Comparison of ENCODE assay signal across 1 cellular context in genomic region chr1:63362578-63362977, GRCh38.
TF ChIP-seq lines count a peak whose summit lies in the region.

No MANE protein-coding gene starts in this region.

TF ChIP-seq in GM23338, 12 proteins besides CTCF, POLR2A, EP300 and RAD21:
- TF ChIP-seq REST (IDR thresholded peaks at IDR 0.05; ENCODE audit: unreplicated experiment): no peak
- TF ChIP-seq EZH2 (IDR thresholded peaks at IDR 0.05; ENCODE audit: low read depth, unreplicated experiment): no peak
- no peak for TF ChIP-seq JUNB (IDR thresholded peaks at IDR 0.05; ENCODE audit: unreplicated experiment)
- TF ChIP-seq POLR2AphosphoS5 (IDR thresholded peaks at IDR 0.05; ENCODE audit: low read depth): no peak
- TF ChIP-seq STAT1 (IDR thresholded peaks at IDR 0.05; ENCODE audit: unreplicated experiment): no peak
- no peak for TF ChIP-seq CREB1 (CRISPR knock-in tag; IDR thresholded peaks at IDR 0.05; ENCODE audit: low read depth)
- TF ChIP-seq ZNF331 (CRISPR knock-in tag; IDR thresholded peaks at IDR 0.05; ENCODE audit: low read depth): no peak
- TF ChIP-seq, protein P1, sequence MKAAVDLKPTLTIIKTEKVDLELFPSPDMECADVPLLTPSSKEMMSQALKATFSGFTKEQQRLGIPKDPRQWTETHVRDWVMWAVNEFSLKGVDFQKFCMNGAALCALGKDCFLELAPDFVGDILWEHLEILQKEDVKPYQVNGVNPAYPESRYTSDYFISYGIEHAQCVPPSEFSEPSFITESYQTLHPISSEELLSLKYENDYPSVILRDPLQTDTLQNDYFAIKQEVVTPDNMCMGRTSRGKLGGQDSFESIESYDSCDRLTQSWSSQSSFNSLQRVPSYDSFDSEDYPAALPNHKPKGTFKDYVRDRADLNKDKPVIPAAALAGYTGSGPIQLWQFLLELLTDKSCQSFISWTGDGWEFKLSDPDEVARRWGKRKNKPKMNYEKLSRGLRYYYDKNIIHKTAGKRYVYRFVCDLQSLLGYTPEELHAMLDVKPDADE (IDR thresholded peaks at IDR 0.05): no peak
- TF ChIP-seq ZNF114 (CRISPR knock-in tag; IDR thresholded peaks at IDR 0.05): no peak
